8 cellular contexts compared by ENCODE assay signal in genomic region chr22:18024276-18024939, GRCh38. TPM values are rescaled to one million over a fixed set of nuclear protein-coding genes. Genes with fewer than 3 reads are reported as not detected.
DNase-seq lines count a peak whose midpoint lies in the region; ATAC-seq, FAIRE-seq and TF ChIP-seq lines count a peak whose summit lies in the region.

Gene MICAL3 (minus strand): TSS chr22:18024561. CDS start chr22:17906812, 117,749 bp downstream.

- peaks cover 8% of the 10 kb centered on the region for H3K4me1 Mint-ChIP-seq in T-helper 1 cell treated with Interleukin-12 subunit alpha and Interleukin-12 subunit beta and Interleukin-4 antibody, amounts not matched to agents 30 μg/mL and 1 μg/mL, for 36 hours (ENCODE audit: low read depth)
- H3K4me1 Mint-ChIP-seq in progenitor cell of endocrine pancreas (ENCODE audit: low read depth) = peaks cover 12% of the 10 kb centered on the region

- peaks cover 74% of the 10 kb centered on the region for H3K27me3 Mint-ChIP-seq in T-helper 1 cell treated with Interleukin-12 subunit alpha and Interleukin-12 subunit beta and Interleukin-4 antibody, amounts not matched to agents 30 μg/mL and 1 μg/mL, for 36 hours (ENCODE audit: low read depth)
- peaks cover 68% of the 10 kb centered on the region for H3K27me3 Mint-ChIP-seq in progenitor cell of endocrine pancreas

- no peak within 1 kb of the TSS for H3K27ac Mint-ChIP-seq in T-helper 1 cell treated with Interleukin-12 subunit alpha and Interleukin-12 subunit beta and Interleukin-4 antibody, amounts not matched to agents 30 μg/mL and 1 μg/mL, for 36 hours
- H3K27ac Mint-ChIP-seq in progenitor cell of endocrine pancreas = peak within 1 kb of the TSS; percentile 54

- H3K36me3 ChIP-seq in left ventricle myocardium inferior = no peaks in the 10 kb centered on the region

- intact Hi-C loops in left ventricle myocardium inferior (cut with micrococcal nuclease) = no loop called here

- H3K36me3 Mint-ChIP-seq in T-helper 1 cell treated with Interleukin-12 subunit alpha and Interleukin-12 subunit beta and Interleukin-4 antibody, amounts not matched to agents 30 μg/mL and 1 μg/mL, for 36 hours (ENCODE audit: low read depth) = no peaks in the 10 kb centered on the region
- H3K36me3 Mint-ChIP-seq in progenitor cell of endocrine pancreas (ENCODE audit: insufficient read depth) = no peaks in the 10 kb centered on the region

- H3K9me3 ChIP-seq in left ventricle myocardium inferior (replicated peaks) = no peaks in the 10 kb centered on the region

- no peaks in the 10 kb centered on the region for H3K27me3 ChIP-seq in left ventricle myocardium inferior (ENCODE audit: low read depth)

- H3K4me1 ChIP-seq in left ventricle myocardium inferior = peaks cover 43% of the 10 kb centered on the region

- DNase-seq in Kasumi-1 (lab: John Stamatoyannopoulos, UW) (peak; percentile 32 to 39), left ventricle myocardium inferior (peak; percentile 57), progenitor cell of endocrine pancreas (ENCODE audit: low spot score, unreplicated experiment) (peak; percentile 53), urothelium cell line (ENCODE audit: low spot score) (peak; percentile 77)

- TF ChIP-seq CTCF in GM12873 (IDR thresholded peaks at IDR 0.05; ENCODE audit: insufficient read depth, low read depth, low read length, missing control alignments) = peak; percentile 71
- TF ChIP-seq CTCF in left ventricle myocardium inferior (IDR thresholded peaks at IDR 0.05; ENCODE audit: borderline replicate concordance) = peak; percentile 79
- peak; percentile 71 for TF ChIP-seq CTCF in progenitor cell of endocrine pancreas (IDR thresholded peaks at IDR 0.05; ENCODE audit: unreplicated experiment)

- H3K9me3 Mint-ChIP-seq in T-helper 1 cell treated with Interleukin-12 subunit alpha and Interleukin-12 subunit beta and Interleukin-4 antibody, amounts not matched to agents 30 μg/mL and 1 μg/mL, for 36 hours = no peaks in the 10 kb centered on the region
- H3K9me3 Mint-ChIP-seq in progenitor cell of endocrine pancreas (ENCODE audit: low read depth) = no peaks in the 10 kb centered on the region

- no peak for ATAC-seq in GM21786 (IDR thresholded peaks at IDR 0.05; ENCODE audit: unreplicated experiment)

- H3K4me3 Mint-ChIP-seq in T-helper 1 cell treated with Interleukin-12 subunit alpha and Interleukin-12 subunit beta and Interleukin-4 antibody, amounts not matched to agents 30 μg/mL and 1 μg/mL, for 36 hours = peak within 1 kb of the TSS; percentile 88
- H3K4me3 Mint-ChIP-seq in progenitor cell of endocrine pancreas (ENCODE audit: low read depth) = peak within 1 kb of the TSS; percentile 79

- peak within 1 kb of the TSS; percentile 91 for H3K4me3 ChIP-seq in left ventricle myocardium inferior

- FAIRE-seq in urothelium cell line (lab: Jason Lieb, UNC) = no peak

- H3K27ac ChIP-seq in angular gyrus (ENCODE audit: low read depth, low read length) = peak within 1 kb of the TSS; percentile 93
- H3K27ac ChIP-seq in left ventricle myocardium inferior (replicated peaks) = peak within 1 kb of the TSS; percentile 90

RNA-seq across cellular contexts. Expression of gene MICAL3, which starts in this region (rescaled TPM):
- total RNA-seq in left ventricle myocardium inferior = 92.5 TPM
- total RNA-seq in progenitor cell of endocrine pancreas = 54.8 and 59.9 TPM in 2 replicates
